8 cellular contexts compared by ENCODE assay signal in genomic region chr3:124002405-124003081, GRCh38. TPM values are rescaled to one million over a fixed set of nuclear protein-coding genes. Genes with fewer than 3 reads are reported as not detected.
"Had no signal": no experiment of that assay in that cellular context is flagged by ENCODE, and none has a peak within 500 bp of the region (broad histone marks: within the 10 kb centered on the region; RNA-seq: fewer than 3 reads in every experiment).

No MANE protein-coding gene starts in this region.

RNA-seq across cellular contexts. Expression of gene ROPN1, which starts 10.6 kb away (rescaled TPM):
- total RNA-seq: HepG2, M059J, NCI-H460, OCI-LY7, PC-9, Peyer's patch, Right ventricle myocardium inferior, SJCRH30 had no signal
